ENCODE assay signal across 1 cellular context in the genomic region with DNA sequence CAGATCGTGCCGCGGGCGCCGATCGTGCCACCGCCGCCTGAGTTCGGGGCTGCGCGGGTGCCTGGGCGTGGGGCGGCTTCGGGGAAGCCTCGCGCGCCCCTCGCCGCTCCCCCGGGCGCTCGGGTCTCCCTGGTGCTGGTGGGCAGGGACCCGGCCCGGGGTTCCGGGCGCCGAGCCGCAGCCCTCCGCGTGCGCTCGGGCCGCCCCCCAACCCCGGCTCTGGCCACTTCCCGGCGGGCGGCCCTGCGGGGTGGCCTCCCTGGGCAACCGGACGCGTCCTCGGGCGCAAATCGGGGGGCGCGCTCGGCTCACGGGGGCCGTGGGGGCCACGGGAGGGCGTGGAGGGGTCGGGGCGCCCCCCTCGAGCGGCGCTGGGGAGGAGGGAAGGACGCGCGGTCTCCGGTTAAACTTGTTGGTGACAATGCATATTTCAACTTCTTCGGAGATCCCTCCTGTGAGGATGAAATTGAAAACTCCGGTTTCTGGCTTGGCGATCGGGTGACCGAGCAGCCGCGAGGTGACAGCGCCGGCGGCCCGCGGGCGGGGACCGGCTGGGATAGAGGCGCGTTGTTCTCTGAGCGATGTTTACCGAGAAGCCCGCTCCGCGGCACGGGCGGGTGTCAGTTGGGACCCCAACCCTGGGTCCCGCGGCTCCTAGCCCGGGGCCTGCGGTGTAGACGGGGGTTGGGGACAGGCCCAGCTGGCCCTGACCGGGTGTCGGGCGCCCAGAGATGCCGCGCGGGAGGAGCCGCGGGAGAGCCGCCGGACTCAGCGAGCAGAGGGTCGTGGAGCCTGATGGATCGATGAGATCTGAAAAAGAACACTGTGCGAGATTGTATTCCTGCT.
A peak's percentile ranks its signal among the peaks of the same experiment; 100 is the strongest.
TF ChIP-seq lines count a peak whose summit lies in the region.

No MANE protein-coding gene starts in this region.

TF ChIP-seq in HepG2, 621 proteins besides CTCF, POLR2A, EP300 and RAD21 (continued from another document and continues in another):
- TF ChIP-seq KDM5A (IDR thresholded peaks at IDR 0.05; ENCODE audit: borderline replicate concordance, low read length) (no peak; the same call in 1 of the 2 replicates), SCMH1 (CRISPR knock-in tag; IDR thresholded peaks at IDR 0.05; ENCODE audit: borderline replicate concordance) (no peak), FOXK1 (CRISPR knock-in tag; IDR thresholded peaks at IDR 0.05; ENCODE audit: borderline replicate concordance, low read depth) (peak; percentile 30; the same call in 1 of the 2 replicates), TRIM24 (CRISPR knock-in tag; IDR thresholded peaks at IDR 0.05) (no peak), HOXA7 (CRISPR knock-in tag; IDR thresholded peaks at IDR 0.05) (no peak), ZNF724P (CRISPR knock-in tag; IDR thresholded peaks at IDR 0.05; ENCODE audit: borderline replicate concordance) (no peak), ZNF441 (CRISPR knock-in tag; IDR thresholded peaks at IDR 0.05; ENCODE audit: borderline replicate concordance) (no peak), PAF1 (CRISPR knock-in tag; IDR thresholded peaks at IDR 0.05) (no peak), KAT2B (IDR thresholded peaks at IDR 0.05; ENCODE audit: borderline replicate concordance, low read depth, low read length) (no peak), SMC3 (IDR thresholded peaks at IDR 0.05; ENCODE audit: low read length) (no peak), ZNF484 (CRISPR knock-in tag; IDR thresholded peaks at IDR 0.05; ENCODE audit: borderline replicate concordance, low read depth) (no peak), TOE1 (CRISPR knock-in tag; IDR thresholded peaks at IDR 0.05) (no peak), FLYWCH1 (CRISPR knock-in tag; IDR thresholded peaks at IDR 0.05) (no peak), ZNF790 (CRISPR knock-in tag; IDR thresholded peaks at IDR 0.05; ENCODE audit: borderline replicate concordance) (no peak), ZNF3 (CRISPR knock-in tag; IDR thresholded peaks at IDR 0.05) (no peak), ZNF160 (CRISPR knock-in tag; IDR thresholded peaks at IDR 0.05) (no peak), STAT5B (CRISPR knock-in tag; IDR thresholded peaks at IDR 0.05) (no peak), ZNF564 (CRISPR knock-in tag; IDR thresholded peaks at IDR 0.05) (0 out of 2 replicates have a peak, but pooled peaks have one; percentile 34), ZNF317 (CRISPR knock-in tag; IDR thresholded peaks at IDR 0.05) (no peak), FIP1L1 (IDR thresholded peaks at IDR 0.05; ENCODE audit: borderline replicate concordance, insufficient read depth, low read depth, low read length) (no peak), ZKSCAN8 (CRISPR knock-in tag; IDR thresholded peaks at IDR 0.05; ENCODE audit: borderline replicate concordance) (no peak), GATAD2A (CRISPR knock-in tag; IDR thresholded peaks at IDR 0.05) (no peak), ZNF367 (CRISPR knock-in tag; IDR thresholded peaks at IDR 0.05; ENCODE audit: borderline replicate concordance) (no peak), MTA1 (CRISPR knock-in tag; IDR thresholded peaks at IDR 0.05; ENCODE audit: borderline replicate concordance) (0 out of 2 replicates have a peak, but pooled peaks have one; percentile 14), RBFOX2 (IDR thresholded peaks at IDR 0.05; ENCODE audit: low read depth, low read length) (peak; percentile 89), BCL6 (CRISPR knock-in tag; IDR thresholded peaks at IDR 0.05) (peak; percentile 5; the same call in 1 of the 2 replicates), KLF11 (CRISPR knock-in tag; IDR thresholded peaks at IDR 0.05) (no peak), SRSF1 (optimal IDR thresholded peaks at IDR 0.05; ENCODE audit: low read depth, low read length) (no peak), TBX2 (CRISPR knock-in tag; IDR thresholded peaks at IDR 0.05; ENCODE audit: borderline replicate concordance) (peak; percentile 16; the same call in 1 of the 2 replicates), ZNF121 (CRISPR knock-in tag; IDR thresholded peaks at IDR 0.05) (no peak), TEAD3 (CRISPR knock-in tag; optimal IDR thresholded peaks at IDR 0.05; ENCODE audit: borderline replicate concordance) (no peak), ESRRA (CRISPR knock-in tag; IDR thresholded peaks at IDR 0.05; ENCODE audit: low read depth) (no peak), ZNF652 (CRISPR knock-in tag; IDR thresholded peaks at IDR 0.05; ENCODE audit: borderline replicate concordance, low read depth) (no peak), FOXM1 (CRISPR knock-in tag; IDR thresholded peaks at IDR 0.05) (no peak)
- TF ChIP-seq, protein P1, sequence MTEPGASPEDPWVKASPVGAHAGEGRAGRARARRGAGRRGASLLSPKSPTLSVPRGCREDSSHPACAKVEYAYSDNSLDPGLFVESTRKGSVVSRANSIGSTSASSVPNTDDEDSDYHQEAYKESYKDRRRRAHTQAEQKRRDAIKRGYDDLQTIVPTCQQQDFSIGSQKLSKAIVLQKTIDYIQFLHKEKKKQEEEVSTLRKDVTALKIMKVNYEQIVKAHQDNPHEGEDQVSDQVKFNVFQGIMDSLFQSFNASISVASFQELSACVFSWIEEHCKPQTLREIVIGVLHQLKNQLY (CRISPR knock-in tag; IDR thresholded peaks at IDR 0.05) = no peak
- TF ChIP-seq, protein P2, sequence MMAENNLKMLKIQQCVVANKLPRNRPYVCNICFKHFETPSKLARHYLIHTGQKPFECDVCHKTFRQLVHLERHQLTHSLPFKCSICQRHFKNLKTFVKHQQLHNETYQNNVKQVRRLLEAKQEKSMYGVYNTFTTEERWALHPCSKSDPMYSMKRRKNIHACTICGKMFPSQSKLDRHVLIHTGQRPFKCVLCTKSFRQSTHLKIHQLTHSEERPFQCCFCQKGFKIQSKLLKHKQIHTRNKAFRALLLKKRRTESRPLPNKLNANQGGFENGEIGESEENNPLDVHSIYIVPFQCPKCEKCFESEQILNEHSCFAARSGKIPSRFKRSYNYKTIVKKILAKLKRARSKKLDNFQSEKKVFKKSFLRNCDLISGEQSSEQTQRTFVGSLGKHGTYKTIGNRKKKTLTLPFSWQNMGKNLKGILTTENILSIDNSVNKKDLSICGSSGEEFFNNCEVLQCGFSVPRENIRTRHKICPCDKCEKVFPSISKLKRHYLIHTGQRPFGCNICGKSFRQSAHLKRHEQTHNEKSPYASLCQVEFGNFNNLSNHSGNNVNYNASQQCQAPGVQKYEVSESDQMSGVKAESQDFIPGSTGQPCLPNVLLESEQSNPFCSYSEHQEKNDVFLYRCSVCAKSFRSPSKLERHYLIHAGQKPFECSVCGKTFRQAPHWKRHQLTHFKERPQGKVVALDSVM (CRISPR knock-in tag; IDR thresholded peaks at IDR 0.05) = peak; percentile 13; the same call in 1 of the 2 replicates
- TF ChIP-seq, protein P3, sequence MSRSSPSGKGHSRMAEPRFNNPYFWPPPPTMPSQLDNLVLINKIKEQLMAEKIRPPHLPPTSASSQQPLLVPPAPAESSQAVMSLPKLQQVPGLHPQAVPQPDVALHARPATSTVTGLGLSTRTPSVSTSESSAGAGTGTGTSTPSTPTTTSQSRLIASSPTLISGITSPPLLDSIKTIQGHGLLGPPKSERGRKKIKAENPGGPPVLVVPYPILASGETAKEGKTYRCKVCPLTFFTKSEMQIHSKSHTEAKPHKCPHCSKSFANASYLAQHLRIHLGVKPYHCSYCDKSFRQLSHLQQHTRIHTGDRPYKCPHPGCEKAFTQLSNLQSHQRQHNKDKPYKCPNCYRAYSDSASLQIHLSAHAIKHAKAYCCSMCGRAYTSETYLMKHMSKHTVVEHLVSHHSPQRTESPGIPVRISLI (CRISPR knock-in tag; IDR thresholded peaks at IDR 0.05; ENCODE audit: borderline replicate concordance) = no peak
- TF ChIP-seq, protein P4, sequence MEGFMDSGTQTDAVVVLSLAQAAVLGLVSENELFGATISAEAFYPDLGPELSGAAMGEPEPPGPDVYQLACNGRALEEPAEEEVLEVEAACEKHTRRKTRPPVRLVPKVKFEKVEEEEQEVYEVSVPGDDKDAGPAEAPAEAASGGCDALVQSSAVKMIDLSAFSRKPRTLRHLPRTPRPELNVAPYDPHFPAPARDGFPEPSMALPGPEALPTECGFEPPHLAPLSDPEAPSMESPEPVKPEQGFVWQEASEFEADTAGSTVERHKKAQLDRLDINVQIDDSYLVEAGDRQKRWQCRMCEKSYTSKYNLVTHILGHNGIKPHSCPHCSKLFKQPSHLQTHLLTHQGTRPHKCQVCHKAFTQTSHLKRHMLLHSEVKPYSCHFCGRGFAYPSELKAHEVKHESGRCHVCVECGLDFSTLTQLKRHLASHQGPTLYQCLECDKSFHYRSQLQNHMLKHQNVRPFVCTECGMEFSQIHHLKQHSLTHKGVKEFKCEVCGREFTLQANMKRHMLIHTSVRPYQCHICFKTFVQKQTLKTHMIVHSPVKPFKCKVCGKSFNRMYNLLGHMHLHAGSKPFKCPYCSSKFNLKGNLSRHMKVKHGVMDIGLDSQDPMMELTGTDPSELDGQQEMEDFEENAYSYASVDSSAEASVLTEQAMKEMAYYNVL (CRISPR knock-in tag; IDR thresholded peaks at IDR 0.05; ENCODE audit: borderline replicate concordance) = no peak
- TF ChIP-seq, protein P5, sequence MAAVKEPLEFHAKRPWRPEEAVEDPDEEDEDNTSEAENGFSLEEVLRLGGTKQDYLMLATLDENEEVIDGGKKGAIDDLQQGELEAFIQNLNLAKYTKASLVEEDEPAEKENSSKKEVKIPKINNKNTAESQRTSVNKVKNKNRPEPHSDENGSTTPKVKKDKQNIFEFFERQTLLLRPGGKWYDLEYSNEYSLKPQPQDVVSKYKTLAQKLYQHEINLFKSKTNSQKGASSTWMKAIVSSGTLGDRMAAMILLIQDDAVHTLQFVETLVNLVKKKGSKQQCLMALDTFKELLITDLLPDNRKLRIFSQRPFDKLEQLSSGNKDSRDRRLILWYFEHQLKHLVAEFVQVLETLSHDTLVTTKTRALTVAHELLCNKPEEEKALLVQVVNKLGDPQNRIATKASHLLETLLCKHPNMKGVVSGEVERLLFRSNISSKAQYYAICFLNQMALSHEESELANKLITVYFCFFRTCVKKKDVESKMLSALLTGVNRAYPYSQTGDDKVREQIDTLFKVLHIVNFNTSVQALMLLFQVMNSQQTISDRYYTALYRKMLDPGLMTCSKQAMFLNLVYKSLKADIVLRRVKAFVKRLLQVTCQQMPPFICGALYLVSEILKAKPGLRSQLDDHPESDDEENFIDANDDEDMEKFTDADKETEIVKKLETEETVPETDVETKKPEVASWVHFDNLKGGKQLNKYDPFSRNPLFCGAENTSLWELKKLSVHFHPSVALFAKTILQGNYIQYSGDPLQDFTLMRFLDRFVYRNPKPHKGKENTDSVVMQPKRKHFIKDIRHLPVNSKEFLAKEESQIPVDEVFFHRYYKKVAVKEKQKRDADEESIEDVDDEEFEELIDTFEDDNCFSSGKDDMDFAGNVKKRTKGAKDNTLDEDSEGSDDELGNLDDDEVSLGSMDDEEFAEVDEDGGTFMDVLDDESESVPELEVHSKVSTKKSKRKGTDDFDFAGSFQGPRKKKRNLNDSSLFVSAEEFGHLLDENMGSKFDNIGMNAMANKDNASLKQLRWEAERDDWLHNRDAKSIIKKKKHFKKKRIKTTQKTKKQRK (IDR thresholded peaks at IDR 0.05; ENCODE audit: low read length) = no peak
- TF ChIP-seq, protein P6, sequence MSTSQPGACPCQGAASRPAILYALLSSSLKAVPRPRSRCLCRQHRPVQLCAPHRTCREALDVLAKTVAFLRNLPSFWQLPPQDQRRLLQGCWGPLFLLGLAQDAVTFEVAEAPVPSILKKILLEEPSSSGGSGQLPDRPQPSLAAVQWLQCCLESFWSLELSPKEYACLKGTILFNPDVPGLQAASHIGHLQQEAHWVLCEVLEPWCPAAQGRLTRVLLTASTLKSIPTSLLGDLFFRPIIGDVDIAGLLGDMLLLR (CRISPR knock-in tag; IDR thresholded peaks at IDR 0.05) = no peak; the same call in 1 of the 2 replicates
- TF ChIP-seq, protein P7, sequence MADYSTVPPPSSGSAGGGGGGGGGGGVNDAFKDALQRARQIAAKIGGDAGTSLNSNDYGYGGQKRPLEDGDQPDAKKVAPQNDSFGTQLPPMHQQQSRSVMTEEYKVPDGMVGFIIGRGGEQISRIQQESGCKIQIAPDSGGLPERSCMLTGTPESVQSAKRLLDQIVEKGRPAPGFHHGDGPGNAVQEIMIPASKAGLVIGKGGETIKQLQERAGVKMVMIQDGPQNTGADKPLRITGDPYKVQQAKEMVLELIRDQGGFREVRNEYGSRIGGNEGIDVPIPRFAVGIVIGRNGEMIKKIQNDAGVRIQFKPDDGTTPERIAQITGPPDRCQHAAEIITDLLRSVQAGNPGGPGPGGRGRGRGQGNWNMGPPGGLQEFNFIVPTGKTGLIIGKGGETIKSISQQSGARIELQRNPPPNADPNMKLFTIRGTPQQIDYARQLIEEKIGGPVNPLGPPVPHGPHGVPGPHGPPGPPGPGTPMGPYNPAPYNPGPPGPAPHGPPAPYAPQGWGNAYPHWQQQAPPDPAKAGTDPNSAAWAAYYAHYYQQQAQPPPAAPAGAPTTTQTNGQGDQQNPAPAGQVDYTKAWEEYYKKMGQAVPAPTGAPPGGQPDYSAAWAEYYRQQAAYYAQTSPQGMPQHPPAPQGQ (CRISPR knock-in tag; IDR thresholded peaks at IDR 0.05; ENCODE audit: borderline replicate concordance) = no peak
- TF ChIP-seq, protein P8, sequence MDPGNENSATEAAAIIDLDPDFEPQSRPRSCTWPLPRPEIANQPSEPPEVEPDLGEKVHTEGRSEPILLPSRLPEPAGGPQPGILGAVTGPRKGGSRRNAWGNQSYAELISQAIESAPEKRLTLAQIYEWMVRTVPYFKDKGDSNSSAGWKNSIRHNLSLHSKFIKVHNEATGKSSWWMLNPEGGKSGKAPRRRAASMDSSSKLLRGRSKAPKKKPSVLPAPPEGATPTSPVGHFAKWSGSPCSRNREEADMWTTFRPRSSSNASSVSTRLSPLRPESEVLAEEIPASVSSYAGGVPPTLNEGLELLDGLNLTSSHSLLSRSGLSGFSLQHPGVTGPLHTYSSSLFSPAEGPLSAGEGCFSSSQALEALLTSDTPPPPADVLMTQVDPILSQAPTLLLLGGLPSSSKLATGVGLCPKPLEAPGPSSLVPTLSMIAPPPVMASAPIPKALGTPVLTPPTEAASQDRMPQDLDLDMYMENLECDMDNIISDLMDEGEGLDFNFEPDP (CRISPR knock-in tag; conservative IDR thresholded peaks at IDR 0.05) = no peak
- TF ChIP-seq, protein P9, sequence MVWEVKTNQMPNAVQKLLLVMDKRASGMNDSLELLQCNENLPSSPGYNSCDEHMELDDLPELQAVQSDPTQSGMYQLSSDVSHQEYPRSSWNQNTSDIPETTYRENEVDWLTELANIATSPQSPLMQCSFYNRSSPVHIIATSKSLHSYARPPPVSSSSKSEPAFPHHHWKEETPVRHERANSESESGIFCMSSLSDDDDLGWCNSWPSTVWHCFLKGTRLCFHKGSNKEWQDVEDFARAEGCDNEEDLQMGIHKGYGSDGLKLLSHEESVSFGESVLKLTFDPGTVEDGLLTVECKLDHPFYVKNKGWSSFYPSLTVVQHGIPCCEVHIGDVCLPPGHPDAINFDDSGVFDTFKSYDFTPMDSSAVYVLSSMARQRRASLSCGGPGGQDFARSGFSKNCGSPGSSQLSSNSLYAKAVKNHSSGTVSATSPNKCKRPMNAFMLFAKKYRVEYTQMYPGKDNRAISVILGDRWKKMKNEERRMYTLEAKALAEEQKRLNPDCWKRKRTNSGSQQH (CRISPR knock-in tag; IDR thresholded peaks at IDR 0.05; ENCODE audit: low read depth) = no peak
- TF ChIP-seq, protein P10, sequence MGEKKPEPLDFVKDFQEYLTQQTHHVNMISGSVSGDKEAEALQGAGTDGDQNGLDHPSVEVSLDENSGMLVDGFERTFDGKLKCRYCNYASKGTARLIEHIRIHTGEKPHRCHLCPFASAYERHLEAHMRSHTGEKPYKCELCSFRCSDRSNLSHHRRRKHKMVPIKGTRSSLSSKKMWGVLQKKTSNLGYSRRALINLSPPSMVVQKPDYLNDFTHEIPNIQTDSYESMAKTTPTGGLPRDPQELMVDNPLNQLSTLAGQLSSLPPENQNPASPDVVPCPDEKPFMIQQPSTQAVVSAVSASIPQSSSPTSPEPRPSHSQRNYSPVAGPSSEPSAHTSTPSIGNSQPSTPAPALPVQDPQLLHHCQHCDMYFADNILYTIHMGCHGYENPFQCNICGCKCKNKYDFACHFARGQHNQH (CRISPR knock-in tag; IDR thresholded peaks at IDR 0.05) = no peak; the same call in 1 of the 2 replicates
